1 cellular context compared by ENCODE assay signal in the genomic region with DNA sequence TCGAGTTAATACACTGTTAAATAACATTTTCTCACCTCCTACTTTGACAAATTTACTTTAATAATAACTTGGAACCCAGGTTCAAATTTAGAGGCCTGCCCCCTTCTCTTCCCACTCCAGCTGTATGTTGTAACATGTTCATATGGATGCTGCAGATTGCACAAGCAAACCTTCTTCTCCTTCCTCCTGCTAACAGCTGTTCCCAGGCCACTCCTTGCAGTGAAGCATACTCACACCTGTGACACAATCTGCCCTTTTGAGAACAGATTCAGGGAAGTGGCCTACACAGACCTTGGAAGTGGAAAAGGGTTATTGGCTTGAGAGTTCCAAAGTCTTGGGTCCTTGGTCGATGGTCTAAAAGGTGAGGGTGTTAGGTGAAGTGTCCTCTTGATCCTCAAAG.
TF ChIP-seq lines count a peak whose summit lies in the region.

No MANE protein-coding gene starts in this region.

TF ChIP-seq in GM23338, 12 proteins besides CTCF, POLR2A, EP300 and RAD21:
- no peak for TF ChIP-seq ZNF462 (CRISPR knock-in tag; IDR thresholded peaks at IDR 0.05)
- no peak for TF ChIP-seq ZNF114 (CRISPR knock-in tag; IDR thresholded peaks at IDR 0.05)
- no peak for TF ChIP-seq JUNB (IDR thresholded peaks at IDR 0.05; ENCODE audit: unreplicated experiment)
- no peak for TF ChIP-seq NANOG (IDR thresholded peaks at IDR 0.05; ENCODE audit: borderline replicate concordance)
- no peak for TF ChIP-seq POLR2AphosphoS5 (IDR thresholded peaks at IDR 0.05; ENCODE audit: low read depth)
- no peak for TF ChIP-seq ZNF331 (CRISPR knock-in tag; IDR thresholded peaks at IDR 0.05; ENCODE audit: low read depth)
- no peak for TF ChIP-seq CREB1 (CRISPR knock-in tag; IDR thresholded peaks at IDR 0.05; ENCODE audit: low read depth)
- TF ChIP-seq EZH2phosphoT487 (IDR thresholded peaks at IDR 0.05; ENCODE audit: unreplicated experiment), result no peak
- TF ChIP-seq REST (IDR thresholded peaks at IDR 0.05; ENCODE audit: unreplicated experiment), result no peak
- TF ChIP-seq ETS1 (IDR thresholded peaks at IDR 0.05), result no peak
- TF ChIP-seq STAT1 (IDR thresholded peaks at IDR 0.05; ENCODE audit: unreplicated experiment), result no peak
- TF ChIP-seq EZH2 (IDR thresholded peaks at IDR 0.05; ENCODE audit: low read depth, unreplicated experiment), result no peak
